ENCODE assay signal across 1 cellular context in the genomic region with DNA sequence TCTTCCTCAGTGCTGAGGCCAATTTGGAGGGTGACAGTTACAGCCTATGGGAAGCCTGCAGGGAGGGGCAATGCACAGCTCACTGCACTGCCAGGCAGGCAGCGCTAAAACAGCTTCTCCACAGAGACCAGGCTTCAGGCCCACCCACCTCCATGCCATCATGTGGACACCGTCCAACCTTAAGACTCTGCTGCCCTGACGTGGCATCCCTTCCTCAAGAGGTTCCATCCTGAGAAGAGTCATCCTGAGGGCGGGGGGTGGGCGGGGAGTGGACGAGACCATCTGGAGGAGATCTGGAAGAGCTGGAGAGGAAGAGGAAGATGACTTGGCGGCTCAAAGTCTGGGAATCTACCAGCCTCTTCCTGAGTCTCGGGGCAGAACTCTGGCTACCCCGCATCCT.
TF ChIP-seq lines count a peak whose summit lies in the region.

No MANE protein-coding gene starts in this region.

TF ChIP-seq in HepG2, 621 proteins besides CTCF, POLR2A, EP300 and RAD21:
- TF ChIP-seq, protein P1, sequence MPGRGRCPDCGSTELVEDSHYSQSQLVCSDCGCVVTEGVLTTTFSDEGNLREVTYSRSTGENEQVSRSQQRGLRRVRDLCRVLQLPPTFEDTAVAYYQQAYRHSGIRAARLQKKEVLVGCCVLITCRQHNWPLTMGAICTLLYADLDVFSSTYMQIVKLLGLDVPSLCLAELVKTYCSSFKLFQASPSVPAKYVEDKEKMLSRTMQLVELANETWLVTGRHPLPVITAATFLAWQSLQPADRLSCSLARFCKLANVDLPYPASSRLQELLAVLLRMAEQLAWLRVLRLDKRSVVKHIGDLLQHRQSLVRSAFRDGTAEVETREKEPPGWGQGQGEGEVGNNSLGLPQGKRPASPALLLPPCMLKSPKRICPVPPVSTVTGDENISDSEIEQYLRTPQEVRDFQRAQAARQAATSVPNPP (CRISPR knock-in tag; IDR thresholded peaks at IDR 0.05): no peak
- TF ChIP-seq MAFK (conservative IDR thresholded peaks at IDR 0.05 in 1 of 2, IDR thresholded peaks at IDR 0.05 in 1 of 2; ENCODE audit: low read length in 2 of 2) (no peak), ZNF350 (CRISPR knock-in tag; IDR thresholded peaks at IDR 0.05; ENCODE audit: borderline replicate concordance, low read depth) (no peak), HOXA3 (CRISPR knock-in tag; IDR thresholded peaks at IDR 0.05) (no peak), ZNF772 (CRISPR knock-in tag; IDR thresholded peaks at IDR 0.05) (no peak), FOXC1 (CRISPR knock-in tag; IDR thresholded peaks at IDR 0.05; ENCODE audit: borderline replicate concordance) (no peak), FOXP1 (IDR thresholded peaks at IDR 0.05) (no peak), FOXP1 (CRISPR knock-in tag; IDR thresholded peaks at IDR 0.05) (no peak), RFX5 (IDR thresholded peaks at IDR 0.05; ENCODE audit: low read depth, low read length) (no peak), CBFB (CRISPR knock-in tag; IDR thresholded peaks at IDR 0.05) (no peak), FLYWCH1 (CRISPR knock-in tag; IDR thresholded peaks at IDR 0.05) (no peak)
- TF ChIP-seq, protein P2, sequence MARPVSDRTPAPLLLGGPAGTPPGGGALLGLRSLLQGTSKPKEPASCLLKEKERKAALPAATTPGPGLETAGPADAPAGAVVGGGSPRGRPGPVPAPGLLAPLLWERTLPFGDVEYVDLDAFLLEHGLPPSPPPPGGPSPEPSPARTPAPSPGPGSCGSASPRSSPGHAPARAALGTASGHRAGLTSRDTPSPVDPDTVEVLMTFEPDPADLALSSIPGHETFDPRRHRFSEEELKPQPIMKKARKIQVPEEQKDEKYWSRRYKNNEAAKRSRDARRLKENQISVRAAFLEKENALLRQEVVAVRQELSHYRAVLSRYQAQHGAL (CRISPR knock-in tag; IDR thresholded peaks at IDR 0.05; ENCODE audit: not compliant biosample characterization): no peak
